ENCODE assay signal across 26 cellular contexts in genomic region chr5:173777149-173777548, GRCh38.
DNase-seq lines count a peak whose midpoint lies in the region; TF ChIP-seq lines count a peak whose summit lies in the region.
"Had no signal": no experiment of that assay in that cellular context is flagged by ENCODE, and none has a peak within 500 bp of the region (broad histone marks: within the 10 kb centered on the region; RNA-seq: fewer than 3 reads in every experiment).

No MANE protein-coding gene starts in this region.

- H2BK12ac ChIP-seq in trophoblast cell (ENCODE audit: low read length), result no peak overlapping the region

- H3K79me2 ChIP-seq in trophoblast cell (ENCODE audit: control insufficient read depth, insufficient read depth, low read length, poor library complexity), result no peaks in the 10 kb centered on the region

- H3K36me3 ChIP-seq in trophoblast cell (ENCODE audit: control insufficient read depth in 1 of 2, insufficient read depth in 2 of 2, low read length in 2 of 2), result no peaks in the 10 kb centered on the region
- H3K36me3 ChIP-seq in spleen, result no peaks in the 10 kb centered on the region
- H3K36me3 ChIP-seq: Peyer's patch had no signal

- H3K27ac ChIP-seq in HL-60 (replicated peaks) (peak overlapping the region; percentile 88), trophoblast cell (ENCODE audit: low read depth, low read length) (no peak overlapping the region), spleen (peak overlapping the region in 4 of 8 donors; percentile 79 to 92 (median 82))
- H3K27ac ChIP-seq: 22Rv1, SK-N-MC had no signal

- no peaks in the 10 kb centered on the region for H3K36me3 Mint-ChIP-seq in dendritic cell treated with granulocyte-macrophage colony-stimulating factor and Interleukin-4, amounts not matched to agents 40 ng/mL and 50 ng/mL, for 4 days (ENCODE audit: low read depth)
- H3K36me3 Mint-ChIP-seq: CD8-positive, alpha-beta T cell had no signal

- H3K14ac ChIP-seq in trophoblast cell (ENCODE audit: low read length), result peak overlapping the region; percentile 64

- no peak overlapping the region for H3K23ac ChIP-seq in trophoblast cell (ENCODE audit: low read length)

- H3K9me3 ChIP-seq in trophoblast cell (ENCODE audit: insufficient read depth, low read depth, low read length) (no peaks in the 10 kb centered on the region), spleen (no peaks in the 10 kb centered on the region)
- H3K9me3 ChIP-seq: Caco-2, Peyer's patch had no signal

- DNase-seq in NCI-H2227 (lab: John Stamatoyannopoulos, UW; ENCODE audit: unreplicated experiment) (peak; percentile 3), NCI-H2227 treated with DMSO at 0.1 percent for 48 hours (lab: John Stamatoyannopoulos, UW) (no peak), HL-60 (ENCODE audit: low read depth in 1 of 2, low spot score in 1 of 2) (no peak), trophoblast cell (no peak), SW480 (ENCODE audit: low spot score) (no peak), spleen (no peak), DMS53 (lab: John Stamatoyannopoulos, UW) (no peak)
- DNase-seq: ACHN; Caco-2; CD8-positive, alpha-beta T cell; DMS79; GF-D8; GOT3; HCEC 1CT; KBM-7; MV-4-11; NCI-H1105; NCI-H1436 treated with DMSO at 0.1 percent for 48 hours; NCI-H1930; NCI-H2107; OCI-M1; Peyer's patch; SHP77 treated with DMSO at 0.1 percent for 48 hours had no signal

- intact Hi-C loops in dendritic cell treated with granulocyte-macrophage colony-stimulating factor and Interleukin-4, amounts not matched to agents 40 ng/mL and 50 ng/mL, for 4 days (cut with micrococcal nuclease), result no loop called here
- intact Hi-C loops in spleen (cut with DNase I; ENCODE audit: low total_unique reads), result no loop called here

- no peak overlapping the region for H2BK5ac ChIP-seq in trophoblast cell (ENCODE audit: low read depth, low read length, poor library complexity)

- H2AFZ ChIP-seq in trophoblast cell (ENCODE audit: insufficient read depth, low read length, poor library complexity), result no peak overlapping the region

- H3K18ac ChIP-seq in trophoblast cell (ENCODE audit: low read length), result no peak overlapping the region

- no peak overlapping the region for H3K9ac ChIP-seq in trophoblast cell (ENCODE audit: low read length)

- no peak overlapping the region for H4K91ac ChIP-seq in trophoblast cell (ENCODE audit: low read depth, low read length)

- H4K8ac ChIP-seq in trophoblast cell (ENCODE audit: low read depth, low read length), result no peak overlapping the region

- H2BK120ac ChIP-seq in trophoblast cell (ENCODE audit: insufficient read depth, low read length, poor library complexity), result no peak overlapping the region

- H3K27me3 ChIP-seq in HL-60 (ENCODE audit: insufficient read depth, poor library complexity, severe bottlenecking) (no peaks in the 10 kb centered on the region), trophoblast cell (ENCODE audit: insufficient read depth, low read length) (no peaks in the 10 kb centered on the region), spleen (replicated peaks in 1 of 7) (no peaks in the 10 kb centered on the region)
- H3K27me3 ChIP-seq: Peyer's patch had no signal

- peak overlapping the region; percentile 96 for H3K27ac Mint-ChIP-seq in dendritic cell treated with granulocyte-macrophage colony-stimulating factor and Interleukin-4, amounts not matched to agents 40 ng/mL and 50 ng/mL, for 4 days
- H3K27ac Mint-ChIP-seq: CD8-positive, alpha-beta T cell had no signal

- H2AK5ac ChIP-seq in trophoblast cell (ENCODE audit: low read length), result no peak overlapping the region

- no peak overlapping the region for H3K4me3 Mint-ChIP-seq in dendritic cell treated with granulocyte-macrophage colony-stimulating factor and Interleukin-4, amounts not matched to agents 40 ng/mL and 50 ng/mL, for 4 days
- H3K4me3 Mint-ChIP-seq: CD8-positive, alpha-beta T cell had no signal

- H3K4me3 ChIP-seq in HL-60 (replicated peaks; ENCODE audit: insufficient read depth, low read length) (no peak overlapping the region), trophoblast cell (ENCODE audit: low read depth, low read length) (no peak overlapping the region), spleen (peak overlapping the region in 1 of 8 donors; percentile 50)
- H3K4me3 ChIP-seq: Peyer's patch, SK-N-MC had no signal

- no peaks in the 10 kb centered on the region for H3K27me3 Mint-ChIP-seq in dendritic cell treated with granulocyte-macrophage colony-stimulating factor and Interleukin-4, amounts not matched to agents 40 ng/mL and 50 ng/mL, for 4 days

- peaks cover 6 to 9% of the 10 kb centered on the region in 2 experiments for H3K4me1 ChIP-seq in trophoblast cell (ENCODE audit: control insufficient read depth in 1 of 2, insufficient read depth in 2 of 2, low read length in 2 of 2)
- peaks cover 0 to 95% (median 28%) of the 10 kb centered on the region in 6 donors for H3K4me1 ChIP-seq in spleen

- no peak for TF ChIP-seq CTCF in HL-60 (IDR thresholded peaks at IDR 0.05; ENCODE audit: insufficient read depth, low read length)
- no peak for TF ChIP-seq CTCF in spleen (IDR thresholded peaks at IDR 0.05 in 8 of 11, conservative IDR thresholded peaks at IDR 0.05 in 3 of 11)

- TF ChIP-seq POLR2A in spleen (IDR thresholded peaks at IDR 0.05), result no peak

- no peak overlapping the region for H3K4me2 ChIP-seq in trophoblast cell (ENCODE audit: low read length)

- no peak overlapping the region for H3K4ac ChIP-seq in trophoblast cell (ENCODE audit: low read depth, low read length)

- peaks cover 75% of the 10 kb centered on the region for H3K4me1 Mint-ChIP-seq in dendritic cell treated with granulocyte-macrophage colony-stimulating factor and Interleukin-4, amounts not matched to agents 40 ng/mL and 50 ng/mL, for 4 days (ENCODE audit: low read depth)

- no CpG with 5 or more reads among the region's 3 CpGs for WGBS in trophoblast cell (ENCODE audit: extremely low coverage, insufficient coverage, insufficient read length)
- 79 to 86% (median 81%) methylated on average over 3 of the region's 3 CpGs for WGBS in spleen, 5 donors

- peaks cover 3% of the 10 kb centered on the region for H3K79me1 ChIP-seq in trophoblast cell (ENCODE audit: low read length)

- no peak overlapping the region for H4K12ac ChIP-seq in trophoblast cell (ENCODE audit: low read depth, low read length)

- H3K9me3 Mint-ChIP-seq in dendritic cell treated with granulocyte-macrophage colony-stimulating factor and Interleukin-4, amounts not matched to agents 40 ng/mL and 50 ng/mL, for 4 days, result no peaks in the 10 kb centered on the region
- H3K9me3 Mint-ChIP-seq: CD8-positive, alpha-beta T cell had no signal
